In genomic region chr19:3980353-3981251, GRCh38 we compare ENCODE assay signal across 15 cellular contexts. TPM values are rescaled to one million over a fixed set of nuclear protein-coding genes. Genes with fewer than 3 reads are reported as not detected.
A peak's percentile ranks its signal among the peaks of the same experiment; 100 is the strongest.
DNase-seq lines count a peak whose midpoint lies in the region; ATAC-seq and TF ChIP-seq lines count a peak whose summit lies in the region.
"Had no signal": no experiment of that assay in that cellular context is flagged by ENCODE, and none has a peak within 500 bp of the region (broad histone marks: within the 10 kb centered on the region; RNA-seq: fewer than 3 reads in every experiment).

No MANE protein-coding gene starts in this region.

- H3K36me3 Mint-ChIP-seq in activated T-cell treated with anti-CD3 and anti-CD28 coated beads, Interleukin-2, amount 50 U/mL, for 24 hours (ENCODE audit: low read depth), result peaks cover 98% of the 10 kb centered on the region
- H3K36me3 Mint-ChIP-seq in IgD-negative memory B cell, result peaks cover 14% of the 10 kb centered on the region
- peaks cover 100% of the 10 kb centered on the region for H3K36me3 Mint-ChIP-seq in stimulated activated effector memory CD8-positive, alpha-beta T cell treated with anti-CD3 and anti-CD28 coated beads, Interleukin-12 subunit alpha, Interleukin-12 subunit beta, amount 100 ng/mL, for 72 hours

- no peaks in the 10 kb centered on the region for H3K9me3 Mint-ChIP-seq in activated T-cell treated with anti-CD3 and anti-CD28 coated beads, Interleukin-2, amount 50 U/mL, for 24 hours
- H3K9me3 Mint-ChIP-seq in IgD-negative memory B cell, result no peaks in the 10 kb centered on the region
- no peaks in the 10 kb centered on the region for H3K9me3 Mint-ChIP-seq in stimulated activated effector memory CD8-positive, alpha-beta T cell treated with anti-CD3 and anti-CD28 coated beads, Interleukin-12 subunit alpha, Interleukin-12 subunit beta, amount 100 ng/mL, for 72 hours
- H3K9me3 Mint-ChIP-seq: activated B cell treated with CpG ODN at 0.5 μM for 24 hours, immature natural killer cell had no signal

- peaks cover 60% of the 10 kb centered on the region for H3K4me1 Mint-ChIP-seq in activated T-cell treated with anti-CD3 and anti-CD28 coated beads, Interleukin-2, amount 50 U/mL, for 24 hours (ENCODE audit: low read depth)
- H3K4me1 Mint-ChIP-seq in IgD-negative memory B cell, result peaks cover 8 to 15% (median 10%) of the 10 kb centered on the region in 3 donors
- peaks cover 61% of the 10 kb centered on the region for H3K4me1 Mint-ChIP-seq in stimulated activated effector memory CD8-positive, alpha-beta T cell treated with anti-CD3 and anti-CD28 coated beads, Interleukin-12 subunit alpha, Interleukin-12 subunit beta, amount 100 ng/mL, for 72 hours

- H3K4me3 Mint-ChIP-seq in activated T-cell treated with anti-CD3 and anti-CD28 coated beads, Interleukin-2, amount 50 U/mL, for 24 hours, result peak overlapping the region; percentile 97
- H3K4me3 Mint-ChIP-seq in IgD-negative memory B cell, result peak overlapping the region in 1 of 4 donors; percentile 98
- peak overlapping the region; percentile 96 for H3K4me3 Mint-ChIP-seq in stimulated activated effector memory CD8-positive, alpha-beta T cell treated with anti-CD3 and anti-CD28 coated beads, Interleukin-12 subunit alpha, Interleukin-12 subunit beta, amount 100 ng/mL, for 72 hours
- H3K4me3 Mint-ChIP-seq: activated B cell treated with CpG ODN at 0.5 μM for 24 hours, immature natural killer cell had no signal

- ATAC-seq in stimulated activated effector memory CD8-positive, alpha-beta T cell treated with anti-CD3 and anti-CD28 coated beads, Interleukin-12 subunit alpha, Interleukin-12 subunit beta, amount 100 ng/mL, for 72 hours, result no peak
- no peak for ATAC-seq in GM21515 (IDR thresholded peaks at IDR 0.05; ENCODE audit: unreplicated experiment)

- peak overlapping the region; percentile 99 for H3K27ac Mint-ChIP-seq in activated T-cell treated with anti-CD3 and anti-CD28 coated beads, Interleukin-2, amount 50 U/mL, for 24 hours
- H3K27ac Mint-ChIP-seq in IgD-negative memory B cell, result peak overlapping the region in 2 of 3 donors; percentile 85 to 87
- peak overlapping the region; percentile 99 for H3K27ac Mint-ChIP-seq in stimulated activated effector memory CD8-positive, alpha-beta T cell treated with anti-CD3 and anti-CD28 coated beads, Interleukin-12 subunit alpha, Interleukin-12 subunit beta, amount 100 ng/mL, for 72 hours

- no peak for DNase-seq in activated T-cell treated with anti-CD3 and anti-CD28 coated beads, Interleukin-2, amount 50 U/mL, for 24 hours
- no peak for DNase-seq in activated T-cell treated with anti-CD3 and anti-CD28 coated beads for 4 hours
- peak; percentile 1 for DNase-seq in dermis blood vessel endothelial cell
- peak in 1 of 2 donors; percentile 49 for DNase-seq in stimulated activated effector memory CD8-positive, alpha-beta T cell treated with anti-CD3 and anti-CD28 coated beads, Interleukin-12 subunit alpha, Interleukin-12 subunit beta, amount 100 ng/mL, for 72 hours (ENCODE audit: low spot score in 2 of 2)
- no peak for DNase-seq in D341Med (ENCODE audit: low spot score)
- DNase-seq in GM13976 (ENCODE audit: low spot score), result no peak
- DNase-seq: activated B cell treated with CpG ODN at 0.5 μM for 24 hours; effector CD8-positive, alpha-beta T cell; foreskin melanocyte; SW 1271; transverse colon had no signal

- in situ Hi-C loops in GM13976 (cut with MboI; ENCODE audit: low sequenced_read_pairs, unreplicated experiment), result loop anchor here (10.0 kb wide), 1 partner anchor 224 kb away; no protein-coding TSS in a partner anchor

- TF ChIP-seq CTCF in GM13976 (IDR thresholded peaks at IDR 0.05; ENCODE audit: borderline replicate concordance, control extremely low read depth, extremely low read depth, insufficient read depth, missing control alignments), result no peak

- H3K27me3 Mint-ChIP-seq in activated T-cell treated with anti-CD3 and anti-CD28 coated beads, Interleukin-2, amount 50 U/mL, for 24 hours, result no peaks in the 10 kb centered on the region
- no peaks in the 10 kb centered on the region for H3K27me3 Mint-ChIP-seq in IgD-negative memory B cell
- H3K27me3 Mint-ChIP-seq: activated B cell treated with CpG ODN at 0.5 μM for 24 hours had no signal

RNA-seq across cellular contexts. Expression of gene EEF2, which starts 4.7 kb away (rescaled TPM):
- polyA plus RNA-seq in IgD-negative memory B cell, result 1,056 TPM
- 2,677 and 3,798 TPM in 2 replicates for total RNA-seq in dermis blood vessel endothelial cell

RNA-seq across cellular contexts. Expression of gene DAPK3, which starts 9.7 kb away (rescaled TPM):
- 34.7 TPM for polyA plus RNA-seq in IgD-negative memory B cell
- total RNA-seq in dermis blood vessel endothelial cell, result 151 and 203 TPM in 2 replicates

RNA-seq across cellular contexts. Expression of gene PIAS4, which starts 26.9 kb away (rescaled TPM):
- 8.9 TPM for polyA plus RNA-seq in IgD-negative memory B cell
- 22.0 and 27.2 TPM in 2 replicates for total RNA-seq in dermis blood vessel endothelial cell

RNA-seq across cellular contexts. Expression of gene NMRK2, which starts 47.7 kb away (rescaled TPM):
- not detected for polyA plus RNA-seq in IgD-negative memory B cell
- not detected in 2 replicates for total RNA-seq in dermis blood vessel endothelial cell
- total RNA-seq: activated B cell treated with CpG ODN at 0.5 μM for 24 hours, mononuclear cell had no signal
- polyA plus RNA-seq: immature natural killer cell had no signal
